Comparison of ENCODE assay signal across 14 cellular contexts in genomic region chr6:158837684-158838625, GRCh38. TPM values are rescaled to one million over a fixed set of nuclear protein-coding genes. Genes with fewer than 3 reads are reported as not detected.
DNase-seq lines count a peak whose midpoint lies in the region; ATAC-seq and TF ChIP-seq lines count a peak whose summit lies in the region.
"Had no signal": no experiment of that assay in that cellular context is flagged by ENCODE, and none has a peak within 500 bp of the region (broad histone marks: within the 10 kb centered on the region; RNA-seq: fewer than 3 reads in every experiment).

No MANE protein-coding gene starts in this region.

- H3K36me3 Mint-ChIP-seq in CD8-positive, alpha-beta T cell = no peaks in the 10 kb centered on the region

- H3K9me3 Mint-ChIP-seq in CD8-positive, alpha-beta T cell = peaks cover 2% of the 10 kb centered on the region

- DNase-seq in EH (ENCODE audit: low read depth) (peak; percentile 76), Panc1 (ENCODE audit: low read depth, low spot score) (no peak), erythroblast (lab: John Stamatoyannopoulos, UW) (peak; percentile 21 to 23), middle frontal gyrus (ENCODE audit: extremely low spot score, low spot score) (peak; percentile 14), lower lobe of right lung (no peak), germinal center (ENCODE audit: low spot score) (no peak)
- DNase-seq in CD8-positive, alpha-beta T cell = no peak
- DNase-seq: activated T-cell treated with anti-CD3 and anti-CD28 coated beads for 4 hours, midbrain, PC-9 had no signal

- H3K4me1 Mint-ChIP-seq in CD8-positive, alpha-beta T cell (ENCODE audit: low read depth) = no peaks in the 10 kb centered on the region

- CTCF ChIA-PET in Panc1 (lab: Charles Lee) = no interaction called here
- CTCF ChIA-PET in CD8-positive, alpha-beta T cell (lab: Charles Lee) = interaction anchor here (1.2 kb wide), 1 partner anchor 52 kb away, joined by 3 read pairs; no protein-coding TSS in a partner anchor

- H3K9me3 ChIP-seq in Panc1 (ENCODE audit: control insufficient read depth, insufficient read depth, low read depth, low read length) (no peaks in the 10 kb centered on the region), lower lobe of right lung (no peaks in the 10 kb centered on the region)
- H3K9me3 ChIP-seq in CD8-positive, alpha-beta T cell (ENCODE audit: low read length) = peaks cover 3% of the 10 kb centered on the region
- H3K9me3 ChIP-seq: esophagus muscularis mucosa had no signal

- intact Hi-C loops in Panc1 (cut with micrococcal nuclease; ENCODE audit: unreplicated experiment) = no loop called here
- intact Hi-C loops in lower lobe of right lung (cut with DNase I) = no loop called here
- intact Hi-C loops in CD8-positive, alpha-beta T cell (cut with DNase I, micrococcal nuclease) = no loop called here

- no peak overlapping the region for H3K4me3 ChIP-seq in Panc1 (ENCODE audit: low read depth in 2 of 2, low read length in 2 of 2)
- H3K4me3 ChIP-seq in lower lobe of right lung = no peak overlapping the region
- no peak overlapping the region for H3K4me3 ChIP-seq in CD8-positive, alpha-beta T cell (ENCODE audit: low read depth, low read length)
- H3K4me3 ChIP-seq: esophagus muscularis mucosa, PC-9 had no signal

- no peaks in the 10 kb centered on the region for H3K36me3 ChIP-seq in Panc1 (ENCODE audit: control insufficient read depth, insufficient read depth, low read length)
- H3K36me3 ChIP-seq in lower lobe of right lung = no peaks in the 10 kb centered on the region
- no peaks in the 10 kb centered on the region for H3K36me3 ChIP-seq in CD8-positive, alpha-beta T cell (ENCODE audit: insufficient read depth, low read length)
- H3K36me3 ChIP-seq: esophagus muscularis mucosa had no signal

- H3K27ac ChIP-seq in Panc1 (ENCODE audit: low read length) = peak overlapping the region; percentile 48; the same call in 1 of the 2 replicates
- no peak overlapping the region for H3K27ac ChIP-seq in lower lobe of right lung
- H3K27ac ChIP-seq in CD8-positive, alpha-beta T cell (ENCODE audit: low read depth, low read length) = no peak overlapping the region
- H3K27ac ChIP-seq: esophagus muscularis mucosa had no signal

- no peak overlapping the region for H3K27ac Mint-ChIP-seq in CD8-positive, alpha-beta T cell
- H3K27ac Mint-ChIP-seq: activated naive CD8-positive, alpha-beta T cell; T-helper 1 cell treated with Interleukin-12 subunit alpha and Interleukin-12 subunit beta and Interleukin-4 antibody, amounts not matched to agents 30 μg/mL and 1 μg/mL, for 36 hours had no signal

- no TSS peak for BruUV-seq in Panc1 (replicated peaks; lab: Mats Ljungman, UMichigan)

- ATAC-seq in Panc1 (peak; percentile 48), lower lobe of right lung (no peak), HG02870 (IDR thresholded peaks at IDR 0.05; ENCODE audit: unreplicated experiment) (no peak)
- ATAC-seq in CD8-positive, alpha-beta T cell = no peak

- no peaks in the 10 kb centered on the region for H3K27me3 Mint-ChIP-seq in CD8-positive, alpha-beta T cell (ENCODE audit: low read depth)
- H3K27me3 Mint-ChIP-seq: activated naive CD8-positive, alpha-beta T cell had no signal

- H3K4me1 ChIP-seq in Panc1 (ENCODE audit: control insufficient read depth, insufficient read depth, low read length) (0 out of 2 replicates have a peak, but pooled peaks cover 3% of the 10 kb centered on the region), lower lobe of right lung (peaks cover 16% of the 10 kb centered on the region)
- H3K4me1 ChIP-seq in CD8-positive, alpha-beta T cell (ENCODE audit: insufficient read depth, low read length) = no peaks in the 10 kb centered on the region

- H3K27me3 ChIP-seq in Panc1 (ENCODE audit: control insufficient read depth, insufficient read depth, low read length) = no peaks in the 10 kb centered on the region
- H3K27me3 ChIP-seq in lower lobe of right lung (ENCODE audit: low read depth) = no peaks in the 10 kb centered on the region
- H3K27me3 ChIP-seq in CD8-positive, alpha-beta T cell (ENCODE audit: insufficient read depth, low read length) = no peaks in the 10 kb centered on the region
- H3K27me3 ChIP-seq: esophagus muscularis mucosa had no signal

- TF ChIP-seq CTCF in Panc1 (IDR thresholded peaks at IDR 0.05) (no peak), lower lobe of right lung (IDR thresholded peaks at IDR 0.05) (no peak)
- TF ChIP-seq CTCF in CD8-positive, alpha-beta T cell (IDR thresholded peaks at IDR 0.05) = no peak

- POLR2A ChIA-PET in Panc1 (lab: Charles Lee) = no interaction called here
- POLR2A ChIA-PET in CD8-positive, alpha-beta T cell (lab: Charles Lee) = no interaction called here

- no peak overlapping the region for H3K4me3 Mint-ChIP-seq in CD8-positive, alpha-beta T cell
- H3K4me3 Mint-ChIP-seq: activated naive CD8-positive, alpha-beta T cell; T-helper 1 cell treated with Interleukin-12 subunit alpha and Interleukin-12 subunit beta and Interleukin-4 antibody, amounts not matched to agents 30 μg/mL and 1 μg/mL, for 36 hours had no signal

- no peak for TF ChIP-seq POLR2A in erythroblast (IDR thresholded peaks at IDR 0.05; ENCODE audit: low read length)

- in situ Hi-C loops in Panc1 (cut with HindIII; ENCODE audit: low pct_unique_long_range_greater_than_20kb, low sequenced_read_pairs) = no loop called here

RNA-seq across cellular contexts. Expression of gene EZR, which starts 18.8 kb away (rescaled TPM):
- total RNA-seq in Panc1 (2021; ENCODE audit: unreplicated experiment) (263 TPM), lower lobe of right lung (254 TPM)
- polyA plus RNA-seq in Panc1 (2012; ENCODE audit: insufficient read length) = 215 TPM
- total RNA-seq in CD8-positive, alpha-beta T cell = 100 to 1,000 TPM; 626 to 627 TPM

Comparison
In these comparisons a context has a peak if more than half of its experiments do, and no peak if none do; other contexts are left out.
1. DNase-seq: peak in EH (single experiment), erythroblast (2 of 2) and middle frontal gyrus (single experiment); none in Panc1 (single experiment), lower lobe of right lung (single experiment), germinal center (single experiment) and CD8-positive, alpha-beta T cell (0 of 7).